Comparison of ENCODE assay signal across 8 cellular contexts in the genomic region with DNA sequence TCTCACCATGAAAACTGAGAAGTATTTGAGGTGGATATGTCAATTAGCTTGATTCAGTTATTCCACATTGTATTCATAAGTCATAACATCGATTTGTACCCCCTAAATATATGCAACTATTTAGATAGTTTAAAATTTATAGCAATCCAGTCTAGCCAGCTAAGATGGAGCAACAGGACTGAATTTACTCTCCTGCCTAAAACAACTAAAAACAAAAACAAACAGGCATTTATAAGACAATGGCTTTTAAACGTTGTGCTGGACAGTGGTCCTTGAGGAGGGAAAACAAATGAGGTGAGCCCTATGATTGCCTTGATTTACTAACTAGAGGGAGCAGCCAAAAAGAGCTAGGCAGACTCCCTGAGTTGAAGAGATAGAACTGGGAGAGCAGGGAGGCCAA. TPM values are rescaled to one million over a fixed set of nuclear protein-coding genes. Genes with fewer than 3 reads are reported as not detected.
DNase-seq lines count a peak whose midpoint lies in the region; ATAC-seq, FAIRE-seq and TF ChIP-seq lines count a peak whose summit lies in the region.

No MANE protein-coding gene starts in this region.

- peak overlapping the region; percentile 94 for H3K4me3 Mint-ChIP-seq in stimulated activated naive CD8-positive, alpha-beta T cell treated with anti-CD3 and anti-CD28 coated beads, Interleukin-15, Interleukin-2, amounts not matched to agents 100 ng/mL and 50 ng/mL, for 24 hours

- no peaks in the 10 kb centered on the region for H4K20me1 ChIP-seq in GM12878 (ENCODE audit: control insufficient read depth, insufficient read depth)

- no peak overlapping the region for H3K27ac Mint-ChIP-seq in stimulated activated naive CD8-positive, alpha-beta T cell treated with anti-CD3 and anti-CD28 coated beads, Interleukin-15, Interleukin-2, amounts not matched to agents 100 ng/mL and 50 ng/mL, for 24 hours

- SMC1A ChIA-PET in GM12878 (lab: Charles Lee; ENCODE audit: uncharacterized antibody, unreplicated experiment) = interaction anchor here (0.6 to 2.6 kb wide), 5 partner anchors 11 to 216 kb away, joined by 3 to 11 read pairs (median 4); no protein-coding TSS in a partner anchor

- H3K27me3 Mint-ChIP-seq in stimulated activated naive CD8-positive, alpha-beta T cell treated with anti-CD3 and anti-CD28 coated beads, Interleukin-15, Interleukin-2, amounts not matched to agents 100 ng/mL and 50 ng/mL, for 24 hours = peaks cover 7% of the 10 kb centered on the region

- TF ChIP-seq POLR2A in GM12878 (IDR thresholded peaks at IDR 0.05; ENCODE audit: low read depth, low read length) = no peak

- peak overlapping the region; percentile 73 for H3K27ac ChIP-seq in GM12878 (ENCODE audit: control insufficient read depth, insufficient read depth)

- no TSS peak for BruUV-seq in GM12878 (replicated peaks; lab: Mats Ljungman, UMichigan)

- intact Hi-C loops in GM12878 (cut with micrococcal nuclease; ENCODE audit: unreplicated experiment) = loop anchor here (5.0 to 10.0 kb wide), 2 partner anchors 123 to 270 kb away; no protein-coding TSS in a partner anchor

- CTCF ChIA-PET in GM12878 (lab: Yijun Ruan, JAX) = interaction anchor here (0.7 to 3.4 kb wide), 5 partner anchors 12 to 1858 kb away, joined by 3 to 14 read pairs (median 6); no protein-coding TSS in a partner anchor

- WGBS in GM12878 (ENCODE audit: insufficient coverage, insufficient replicate concordance, low lambda C conversion rate, missing lambda C conversion rate) = 0% methylated on average over 2 of the region's 2 CpGs

- no peaks in the 10 kb centered on the region for H3K9me3 Mint-ChIP-seq in stimulated activated naive CD8-positive, alpha-beta T cell treated with anti-CD3 and anti-CD28 coated beads, Interleukin-15, Interleukin-2, amounts not matched to agents 100 ng/mL and 50 ng/mL, for 24 hours

- H3K4me1 Mint-ChIP-seq in stimulated activated naive CD8-positive, alpha-beta T cell treated with anti-CD3 and anti-CD28 coated beads, Interleukin-15, Interleukin-2, amounts not matched to agents 100 ng/mL and 50 ng/mL, for 24 hours (ENCODE audit: low read depth) = peaks cover 20% of the 10 kb centered on the region

- no peaks in the 10 kb centered on the region for H3K4me1 ChIP-seq in GM12878 (ENCODE audit: control insufficient read depth, insufficient read depth, low read length)
- no peaks in the 10 kb centered on the region for H3K4me1 ChIP-seq in mucosa of stomach (ENCODE audit: control insufficient read depth, insufficient read depth, low read length)

- FAIRE-seq in GM12878 (lab: Jason Lieb, UNC) = no peak

- H3K4me3 ChIP-seq in GM12878 = peak overlapping the region; percentile 84
- peak overlapping the region; percentile 77 for H3K4me3 ChIP-seq in mucosa of stomach (ENCODE audit: low read length)

- no peak for TF ChIP-seq RAD21 in GM12878 (IDR thresholded peaks at IDR 0.05; ENCODE audit: insufficient read depth, low read depth, low read length)

- no peaks in the 10 kb centered on the region; a peak in 1 of 4 replicates for H3K36me3 ChIP-seq in GM12878 (ENCODE audit: control insufficient read depth in 2 of 2, insufficient read depth in 2 of 2, low read length in 1 of 2)
- H3K36me3 ChIP-seq in mucosa of stomach (ENCODE audit: control insufficient read depth, insufficient read depth, low read length) = no peaks in the 10 kb centered on the region

- DNase-seq in stimulated activated naive CD8-positive, alpha-beta T cell treated with anti-CD3 and anti-CD28 coated beads, Interleukin-15, Interleukin-2, amounts not matched to agents 100 U/mL and 50 U/mL, for 24 hours = no peak
- DNase-seq in GM12878 (ENCODE audit: low read depth, low spot score) = no peak
- no peak for DNase-seq in stimulated activated CD4-positive, alpha-beta T cell treated with anti-CD3 and anti-CD28 coated beads, Interleukin-4, amount 100 ng/mL, for 1 hour
- no peak for DNase-seq in NCI-H748 (lab: John Stamatoyannopoulos, UW; ENCODE audit: unreplicated experiment)
- no peak for DNase-seq in NCI-H2171 treated with DMSO at 0.1 percent for 48 hours (lab: John Stamatoyannopoulos, UW)

- no peak for TF ChIP-seq EP300 in GM12878 (IDR thresholded peaks at IDR 0.05; ENCODE audit: borderline replicate concordance in 1 of 2, control insufficient read depth in 1 of 2, low read depth in 2 of 2, low read length in 2 of 2)

- POLR2A ChIA-PET in GM12878 (lab: Charles Lee) = interaction anchor here (1.0 to 1.3 kb wide), 2 partner anchors 13 to 14 kb away, joined by 4 to 5 read pairs; no protein-coding TSS in a partner anchor

- RAD21 ChIA-PET in GM12878 (lab: Charles Lee; ENCODE audit: unreplicated experiment) = no interaction called here

- in situ Hi-C loops in GM12878 (cut with MboI) = no loop called here

- H3K9ac ChIP-seq in GM12878 (ENCODE audit: control insufficient read depth, insufficient read depth, low read length) = peak overlapping the region; percentile 83; the same call in 1 of the 2 replicates
- peak overlapping the region; percentile 78 for H3K9ac ChIP-seq in mucosa of stomach (ENCODE audit: low read length)

- H2AFZ ChIP-seq in GM12878 (ENCODE audit: control insufficient read depth, low read depth, low read length) = peak overlapping the region; percentile 99

- H3K9me3 ChIP-seq in GM12878 (replicated peaks; ENCODE audit: control insufficient read depth, insufficient read depth, low read length) (peaks cover 3% of the 10 kb centered on the region; the same call in 2 of the 3 replicates), mucosa of stomach (ENCODE audit: control insufficient read depth, low read length) (no peaks in the 10 kb centered on the region)

- H3K27me3 ChIP-seq in GM12878 (replicated peaks in 1 of 2; ENCODE audit: control insufficient read depth in 2 of 2, insufficient read depth in 2 of 2, low read length in 1 of 2) (no peaks in the 10 kb centered on the region), mucosa of stomach (ENCODE audit: control insufficient read depth, insufficient read depth, low read length) (no peaks in the 10 kb centered on the region)

- no peak for ATAC-seq in stimulated activated naive CD8-positive, alpha-beta T cell treated with anti-CD3 and anti-CD28 coated beads, Interleukin-15, Interleukin-2, amounts not matched to agents 100 U/mL and 50 U/mL, for 24 hours
- ATAC-seq in GM12878 = no peak
- ATAC-seq in GM18909 (IDR thresholded peaks at IDR 0.05; ENCODE audit: poor library complexity, unreplicated experiment) = no peak

- peak overlapping the region; percentile 95 for H3K4me2 ChIP-seq in GM12878 (ENCODE audit: control insufficient read depth, insufficient read depth)

- peaks cover 4% of the 10 kb centered on the region for H3K79me2 ChIP-seq in GM12878 (ENCODE audit: control insufficient read depth, insufficient read depth, low read length)

- peaks cover 12% of the 10 kb centered on the region for H3K36me3 Mint-ChIP-seq in stimulated activated naive CD8-positive, alpha-beta T cell treated with anti-CD3 and anti-CD28 coated beads, Interleukin-15, Interleukin-2, amounts not matched to agents 100 ng/mL and 50 ng/mL, for 24 hours (ENCODE audit: low read depth)

- no peak for TF ChIP-seq CTCF in GM12878 (IDR thresholded peaks at IDR 0.05 in 2 of 3, conservative IDR thresholded peaks at IDR 0.05 in 1 of 3; ENCODE audit: control insufficient read depth in 2 of 3, extremely low read depth in 1 of 3, insufficient read depth in 1 of 3, low read depth in 3 of 3, low read length in 3 of 3)

TF ChIP-seq in GM12878, 131 proteins besides CTCF, POLR2A, EP300 and RAD21 (continues in another document):
- no peak for TF ChIP-seq TCF3 (IDR thresholded peaks at IDR 0.05; ENCODE audit: borderline replicate concordance, insufficient read depth, low read depth, low read length)
- TF ChIP-seq MYB (IDR thresholded peaks at IDR 0.05; ENCODE audit: borderline replicate concordance, low read depth, low read length) = no peak
- no peak for TF ChIP-seq FOS (IDR thresholded peaks at IDR 0.05; ENCODE audit: borderline replicate concordance, extremely low read depth, insufficient read length)
- TF ChIP-seq TCF12 (IDR thresholded peaks at IDR 0.05; ENCODE audit: low read depth, low read length) = no peak
- no peak for TF ChIP-seq WRNIP1 (IDR thresholded peaks at IDR 0.05; ENCODE audit: borderline replicate concordance, low read depth, low read length)
- TF ChIP-seq, protein P1, sequence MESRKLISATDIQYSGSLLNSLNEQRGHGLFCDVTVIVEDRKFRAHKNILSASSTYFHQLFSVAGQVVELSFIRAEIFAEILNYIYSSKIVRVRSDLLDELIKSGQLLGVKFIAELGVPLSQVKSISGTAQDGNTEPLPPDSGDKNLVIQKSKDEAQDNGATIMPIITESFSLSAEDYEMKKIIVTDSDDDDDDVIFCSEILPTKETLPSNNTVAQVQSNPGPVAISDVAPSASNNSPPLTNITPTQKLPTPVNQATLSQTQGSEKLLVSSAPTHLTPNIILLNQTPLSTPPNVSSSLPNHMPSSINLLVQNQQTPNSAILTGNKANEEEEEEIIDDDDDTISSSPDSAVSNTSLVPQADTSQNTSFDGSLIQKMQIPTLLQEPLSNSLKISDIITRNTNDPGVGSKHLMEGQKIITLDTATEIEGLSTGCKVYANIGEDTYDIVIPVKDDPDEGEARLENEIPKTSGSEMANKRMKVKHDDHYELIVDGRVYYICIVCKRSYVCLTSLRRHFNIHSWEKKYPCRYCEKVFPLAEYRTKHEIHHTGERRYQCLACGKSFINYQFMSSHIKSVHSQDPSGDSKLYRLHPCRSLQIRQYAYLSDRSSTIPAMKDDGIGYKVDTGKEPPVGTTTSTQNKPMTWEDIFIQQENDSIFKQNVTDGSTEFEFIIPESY (IDR thresholded peaks at IDR 0.05) = no peak
- no peak for TF ChIP-seq BHLHE40 (IDR thresholded peaks at IDR 0.05; ENCODE audit: borderline replicate concordance in 1 of 2, low read depth in 2 of 2, low read length in 1 of 2)

RNA-seq across cellular contexts. Expression of gene GPAM, which starts 0.8 kb away (rescaled TPM):
- 18.6 TPM in 2 replicates for total RNA-seq in GM12878 (2013; cell fraction: nucleolus; rRNA removed)
- total RNA-seq in GM12878 (2014; rRNA removed) (8.2 and 8.8 TPM in 2 replicates), GM12878 (2014; rRNA removed; fragmentation: Illumina TruSeq; extraction: Trizol) (8.8 and 9.4 TPM in 2 replicates), GM12878 (2021) (9.2 and 9.5 TPM in 2 replicates)
- polyA plus RNA-seq in GM12878 (2011; ENCODE audit: low read depth) = 2.2 TPM
- polyA plus RNA-seq in GM12878 (2011; rRNA removed) (8.6 and 10.7 TPM in 2 replicates), GM12878 (2014; fragmentation: Illumina TruSeq; extraction: Trizol) (8.2 and 9.2 TPM in 2 replicates), GM12878 (2014; fragmentation: Nextera tagmentation; extraction: Ambion mirVana) (1 to 10 TPM; 3.3 to 5.7 TPM), GM12878 (2014; rRNA removed) (4.6 and 5.0 TPM in 2 replicates), GM12878 (2016; fragmentation: Nextera tagmentation; extraction: Ambion mirVana) (1 to 10 TPM; 6.3 to 6.6 TPM)
- polyA plus RNA-seq in GM12878 (2011; cell fraction: cytosol; rRNA removed) = 3.8 and 3.9 TPM in 2 replicates
- 11.8 and 13.2 TPM in 2 replicates for polyA plus RNA-seq in GM12878 (2011; cell fraction: nucleus; rRNA removed)
- polyA plus RNA-seq in GM12878 (2012) = 2.6 and 2.9 TPM in 2 replicates
- 11.2 and 12.9 TPM in 2 replicates for polyA minus RNA-seq in GM12878 (2011; rRNA and poly(A)+ RNA removed)
- 2.5 and 3.4 TPM in 2 replicates for polyA minus RNA-seq in GM12878 (2011; cell fraction: cytosol; rRNA and poly(A)+ RNA removed)
- polyA minus RNA-seq in GM12878 (2011; cell fraction: nucleus; rRNA and poly(A)+ RNA removed) = 12.1 and 14.6 TPM in 2 replicates
